ENCODE assay signal across 11 cellular contexts in genomic region chr2:152715112-152715511, GRCh38. TPM values are rescaled to one million over a fixed set of nuclear protein-coding genes. Genes with fewer than 3 reads are reported as not detected.
DNase-seq lines count a peak whose midpoint lies in the region; ATAC-seq and TF ChIP-seq lines count a peak whose summit lies in the region.
"Had no signal": no experiment of that assay in that cellular context is flagged by ENCODE, and none has a peak within 500 bp of the region (broad histone marks: within the 10 kb centered on the region; RNA-seq: fewer than 3 reads in every experiment).

No MANE protein-coding gene starts in this region.

- H3K27ac Mint-ChIP-seq in CD4-positive, alpha-beta T cell: peak overlapping the region; percentile 53
- H3K27ac Mint-ChIP-seq in activated T-helper 17 cell treated with anti-CD3 and anti-CD28 coated beads, Interleukin-2, amount 50 U/mL, for 72 hours: peak overlapping the region; percentile 24
- H3K27ac Mint-ChIP-seq in naive thymus-derived CD4-positive, alpha-beta T cell: peak overlapping the region in 2 of 9 donors; percentile 62 to 69

- H3K9me3 Mint-ChIP-seq in CD4-positive, alpha-beta T cell: no peaks in the 10 kb centered on the region
- H3K9me3 Mint-ChIP-seq in activated T-helper 17 cell treated with anti-CD3 and anti-CD28 coated beads, Interleukin-2, amount 50 U/mL, for 72 hours: no peaks in the 10 kb centered on the region
- peaks cover 0 to 11% (median 0%) of the 10 kb centered on the region in 11 donors for H3K9me3 Mint-ChIP-seq in naive thymus-derived CD4-positive, alpha-beta T cell

- no peaks in the 10 kb centered on the region for H3K9me3 ChIP-seq in CD4-positive, alpha-beta T cell (ENCODE audit: control insufficient read depth, low read length)
- no peaks in the 10 kb centered on the region for H3K9me3 ChIP-seq in naive thymus-derived CD4-positive, alpha-beta T cell (ENCODE audit: control insufficient read depth in 2 of 3, low read length in 3 of 3)
- no peaks in the 10 kb centered on the region for H3K9me3 ChIP-seq in mucosa of descending colon

- H3K4me1 Mint-ChIP-seq in CD4-positive, alpha-beta T cell (ENCODE audit: low read depth): peaks cover 82% of the 10 kb centered on the region
- peaks cover 32% of the 10 kb centered on the region for H3K4me1 Mint-ChIP-seq in activated T-helper 17 cell treated with anti-CD3 and anti-CD28 coated beads, Interleukin-2, amount 50 U/mL, for 72 hours
- H3K4me1 Mint-ChIP-seq in naive thymus-derived CD4-positive, alpha-beta T cell: peaks cover 37 to 82% (median 72%) of the 10 kb centered on the region in 7 donors

- H3K36me3 ChIP-seq in naive thymus-derived CD4-positive, alpha-beta T cell (ENCODE audit: control insufficient read depth in 2 of 3, insufficient read depth in 3 of 3, low read length in 3 of 3): peaks cover 0 to 29% (median 9%) of the 10 kb centered on the region in 3 experiments
- no peaks in the 10 kb centered on the region for H3K36me3 ChIP-seq in mucosa of descending colon (ENCODE audit: low read depth)

- peaks cover 86% of the 10 kb centered on the region for H3K36me3 Mint-ChIP-seq in CD4-positive, alpha-beta T cell (ENCODE audit: low read depth)
- peaks cover 96% of the 10 kb centered on the region for H3K36me3 Mint-ChIP-seq in activated T-helper 17 cell treated with anti-CD3 and anti-CD28 coated beads, Interleukin-2, amount 50 U/mL, for 72 hours (ENCODE audit: low read depth)
- H3K36me3 Mint-ChIP-seq in naive thymus-derived CD4-positive, alpha-beta T cell: peaks cover 10 to 35% (median 33%) of the 10 kb centered on the region in 5 donors

- peak overlapping the region; percentile 77 for H3K4me3 Mint-ChIP-seq in CD4-positive, alpha-beta T cell
- peak overlapping the region; percentile 100 for H3K4me3 Mint-ChIP-seq in activated T-helper 17 cell treated with anti-CD3 and anti-CD28 coated beads, Interleukin-2, amount 50 U/mL, for 72 hours
- H3K4me3 Mint-ChIP-seq in naive thymus-derived CD4-positive, alpha-beta T cell: peak overlapping the region; percentile 27 to 100 (median 64)

- no peaks in the 10 kb centered on the region for H3K27me3 Mint-ChIP-seq in CD4-positive, alpha-beta T cell
- H3K27me3 Mint-ChIP-seq in activated T-helper 17 cell treated with anti-CD3 and anti-CD28 coated beads, Interleukin-2, amount 50 U/mL, for 72 hours: no peaks in the 10 kb centered on the region
- no peaks in the 10 kb centered on the region for H3K27me3 Mint-ChIP-seq in naive thymus-derived CD4-positive, alpha-beta T cell

- no peaks in the 10 kb centered on the region for H3K27me3 ChIP-seq in CD4-positive, alpha-beta T cell (ENCODE audit: control insufficient read depth, insufficient read depth, low read length)
- H3K27me3 ChIP-seq in naive thymus-derived CD4-positive, alpha-beta T cell (ENCODE audit: control insufficient read depth in 2 of 2, insufficient read depth in 2 of 2, low read length in 2 of 2): no peaks in the 10 kb centered on the region

- no peak for ATAC-seq in CD4-positive, alpha-beta T cell (ENCODE audit: poor library complexity)
- ATAC-seq in activated T-helper 17 cell treated with anti-CD3 and anti-CD28 coated beads, Interleukin-2, amount 50 U/mL, for 72 hours (replicated peaks): no peak
- ATAC-seq in naive thymus-derived CD4-positive, alpha-beta T cell: no peak
- no peak for ATAC-seq in mucosa of descending colon

- peaks cover 21 to 37% of the 10 kb centered on the region in 2 donors for H3K4me1 ChIP-seq in naive thymus-derived CD4-positive, alpha-beta T cell (ENCODE audit: control insufficient read depth in 2 of 2, insufficient read depth in 2 of 2, low read length in 2 of 2)
- H3K4me1 ChIP-seq in mucosa of descending colon (ENCODE audit: low read depth): peaks cover 20% of the 10 kb centered on the region

- no peak for DNase-seq in CD4-positive, alpha-beta T cell
- DNase-seq in HFF-Myc (ENCODE audit: extremely low read depth, low read depth) (no peak), HCEC 1CT (no peak), DMS79 treated with DMSO at 0.1 percent for 48 hours (lab: John Stamatoyannopoulos, UW) (no peak), mucosa of descending colon (no peak)
- DNase-seq in naive thymus-derived CD4-positive, alpha-beta T cell: no peak
- no peak for DNase-seq in stimulated activated CD4-positive, alpha-beta T cell treated with anti-CD3 and anti-CD28 coated beads, Interleukin-2, amount 100 ng/mL, for 24 hours
- DNase-seq: anterior cingulate cortex, hippocampal formation, SHP77 had no signal

- H3K27ac ChIP-seq in CD4-positive, alpha-beta T cell (ENCODE audit: low read depth, low read length): no peak overlapping the region
- H3K27ac ChIP-seq in naive thymus-derived CD4-positive, alpha-beta T cell (ENCODE audit: low read depth, low read length): no peak overlapping the region

- peak overlapping the region; percentile 94 for H3K4me3 ChIP-seq in HFF-Myc (replicated peaks; ENCODE audit: low read depth, low read length)
- no peak overlapping the region for H3K4me3 ChIP-seq in naive thymus-derived CD4-positive, alpha-beta T cell (ENCODE audit: low read length)
- H3K4me3 ChIP-seq in mucosa of descending colon: no peak overlapping the region

- POLR2A ChIA-PET in CD4-positive, alpha-beta T cell (lab: Charles Lee): interaction anchor here (3.3 kb wide), 1 partner anchor 539 kb away, joined by 25 read pairs; the partner anchor contains the start of gene STAM2
- POLR2A ChIA-PET in naive thymus-derived CD4-positive, alpha-beta T cell (lab: Charles Lee): interaction anchor here (0.6 kb wide), 1 partner anchor 21 kb away, joined by 3 read pairs; no protein-coding TSS in a partner anchor

- CTCF ChIA-PET in CD4-positive, alpha-beta T cell (lab: Charles Lee): interaction anchor here (1.4 to 2.5 kb wide), 4 partner anchors 8 to 539 kb away, joined by 3 to 8 read pairs (median 5); partner anchors contain the start of gene STAM2
- CTCF ChIA-PET in naive thymus-derived CD4-positive, alpha-beta T cell (lab: Charles Lee): no interaction called here

- no peak for TF ChIP-seq CTCF in CD4-positive, alpha-beta T cell (IDR thresholded peaks at IDR 0.05)
- no peak for TF ChIP-seq CTCF in HFF-Myc (IDR thresholded peaks at IDR 0.05; ENCODE audit: low read depth, low read length, missing control alignments)
- no peak for TF ChIP-seq CTCF in mucosa of descending colon (IDR thresholded peaks at IDR 0.05)

- intact Hi-C loops in CD4-positive, alpha-beta T cell (cut with DNase I, micrococcal nuclease): loop anchor here (5.0 to 10.0 kb wide), 3 partner anchors 53 to 1430 kb away; partner anchors contain the start of genes ARL5A (in 1 of the 2) and NMI (in 1 of the 2)
- intact Hi-C loops in naive thymus-derived CD4-positive, alpha-beta T cell (cut with micrococcal nuclease): loop anchor here (5.0 to 10.0 kb wide), 4 partner anchors 60 to 1453 kb away; partner anchors contain the start of gene RBM43 (in 1 of the 2)
- intact Hi-C loops in mucosa of descending colon (cut with DNase I, micrococcal nuclease): no loop called here

RNA-seq across cellular contexts. Expression of gene PRPF40A, which starts 2.1 kb away (rescaled TPM):
- 100 to 1,000 TPM; 146 to 148 TPM for total RNA-seq in CD4-positive, alpha-beta T cell
- 100 to 1,000 TPM in 1 of 2 donors, 10 to 100 TPM in 1; 93.7 to 175 TPM for total RNA-seq in activated T-helper 17 cell treated with anti-CD3 and anti-CD28 coated beads, Interleukin-2, amount 50 U/mL, for 72 hours
- total RNA-seq in naive thymus-derived CD4-positive, alpha-beta T cell: 100 to 1,000 TPM; 104 to 126 (median 109) TPM
- polyA plus RNA-seq in naive thymus-derived CD4-positive, alpha-beta T cell: 100 to 1,000 TPM; 116 to 119 TPM
- 10 to 100 TPM; 66.6 to 87.4 (median 72.3) TPM for total RNA-seq in mucosa of descending colon

RNA-seq across cellular contexts. Expression of gene ARL6IP6, which starts 3.3 kb away (rescaled TPM):
- 1 to 10 TPM; 6.3 to 6.7 TPM for total RNA-seq in CD4-positive, alpha-beta T cell
- total RNA-seq in activated T-helper 17 cell treated with anti-CD3 and anti-CD28 coated beads, Interleukin-2, amount 50 U/mL, for 72 hours: 10 to 100 TPM; 18.9 to 37.4 TPM
- 10 to 100 TPM; 10.2 to 43.6 (median 18.0) TPM for total RNA-seq in naive thymus-derived CD4-positive, alpha-beta T cell
- 10 to 100 TPM; 14.0 to 25.7 TPM for polyA plus RNA-seq in naive thymus-derived CD4-positive, alpha-beta T cell
- 10 to 100 TPM; 12.5 to 19.3 (median 14.8) TPM for total RNA-seq in mucosa of descending colon

Comparison
In these comparisons a context has a peak if more than half of its experiments do, and no peak if none do; other contexts are left out.
1. intact Hi-C loops: an anchor here in CD4-positive, alpha-beta T cell (5.0 to 10.0 kb wide) and naive thymus-derived CD4-positive, alpha-beta T cell (5.0 to 10.0 kb wide); none called in mucosa of descending colon.